1 cellular context compared by ENCODE assay signal in genomic region chr11:113885897-113886296, GRCh38.
TF ChIP-seq lines count a peak whose summit lies in the region.

No MANE protein-coding gene starts in this region.

TF ChIP-seq in HEK293, 187 proteins besides CTCF, POLR2A, EP300 and RAD21 (continued from another document):
- peak; percentile 18; the same call in 1 of the 2 replicates for TF ChIP-seq KLF10 (tag by site-specific recombination; IDR thresholded peaks at IDR 0.05)
- peak; percentile 62; the same call in 1 of the 2 replicates for TF ChIP-seq PRDM4 (tag by site-specific recombination; IDR thresholded peaks at IDR 0.05)
- TF ChIP-seq ELK4 (IDR thresholded peaks at IDR 0.05; ENCODE audit: borderline replicate concordance, low read depth, low read length) = no peak
- TF ChIP-seq ZNF18 (tag by site-specific recombination; IDR thresholded peaks at IDR 0.05) = no peak
- TF ChIP-seq ZNF426 (tag by site-specific recombination; IDR thresholded peaks at IDR 0.05) = no peak
- TF ChIP-seq FEZF1 (tag by site-specific recombination; IDR thresholded peaks at IDR 0.05) = peak; percentile 53
- TF ChIP-seq OSR2 (tag by site-specific recombination; IDR thresholded peaks at IDR 0.05) = peak; percentile 60; the same call in 1 of the 2 replicates
- TF ChIP-seq ZNF747 (tag by site-specific recombination; IDR thresholded peaks at IDR 0.05) = no peak
- TF ChIP-seq ZBTB44 (tag by site-specific recombination; IDR thresholded peaks at IDR 0.05) = peak; percentile 37; the same call in 1 of the 2 replicates
- no peak for TF ChIP-seq ZSCAN23 (tag by site-specific recombination; IDR thresholded peaks at IDR 0.05)
- peak; percentile 48; the same call in 1 of the 2 replicates for TF ChIP-seq SP7 (tag by site-specific recombination; IDR thresholded peaks at IDR 0.05)
- TF ChIP-seq TCF7L2 (IDR thresholded peaks at IDR 0.05; ENCODE audit: borderline replicate concordance, low read depth, low read length) = peak; percentile 72
- no peak for TF ChIP-seq HOXC10 (CRISPR knock-in tag; IDR thresholded peaks at IDR 0.05)
- TF ChIP-seq ZBTB10 (tag by site-specific recombination; IDR thresholded peaks at IDR 0.05) = no peak
